ENCODE assay signal across 19 cellular contexts in genomic region chr22:49915610-49916009, GRCh38.
"Had no signal": no experiment of that assay in that cellular context is flagged by ENCODE, and none has a peak within 500 bp of the region (broad histone marks: within the 10 kb centered on the region; RNA-seq: fewer than 3 reads in every experiment).

No MANE protein-coding gene starts in this region.

- H3K9me3 ChIP-seq: esophagus muscularis mucosa, lower lobe of right lung, tibial nerve, uterus had no signal

- H3K4me3 ChIP-seq: esophagus muscularis mucosa, lower lobe of right lung, tibial nerve, uterus had no signal

- FAIRE-seq: colon had no signal

- DNase-seq: activated B cell treated with CpG ODN at 0.5 μM for 24 hours; activated CD4-positive, alpha-beta T cell treated with anti-CD3 and anti-CD28 coated beads for 48 hours; activated CD8-positive, alpha-beta T cell treated with anti-CD3 and anti-CD28 coated beads for 36 hours; activated effector memory CD4-positive, alpha-beta T cell treated with Interleukin-2 at 50 U/mL for 16 hours; activated T-cell treated with anti-CD3 and anti-CD28 coated beads, Interleukin-2, amount 50 U/mL, for 4 hours; caudate nucleus; hippocampal formation; lower lobe of right lung; retina; stimulated activated CD4-positive, alpha-beta T cell treated with anti-CD3 and anti-CD28 coated beads, Interleukin-15, amount 100 ng/mL, for 24 hours; stimulated activated CD4-positive, alpha-beta T cell treated with anti-CD3 and anti-CD28 coated beads, Interleukin-4, amount 100 ng/mL, for 1 hour; stimulated activated naive B cell treated with anti-CD40 and anti-IgM and Interleukin-4, amounts not matched to agents 10 μg/mL and 1 μg/mL and 100 μg/mL, for 72 hours; substantia nigra; uterus had no signal

- H3K4me3 Mint-ChIP-seq: activated B cell treated with CpG ODN at 0.5 μM for 24 hours had no signal

- H3K9me3 Mint-ChIP-seq: activated B cell treated with CpG ODN at 0.5 μM for 24 hours; activated CD8-positive, alpha-beta T cell treated with anti-CD3 and anti-CD28 coated beads for 36 hours; activated naive CD4-positive, alpha-beta T cell treated with anti-CD3 and anti-CD28 coated beads, Interleukin-2, amount 50 U/mL, for 72 hours; activated T-cell treated with anti-CD3 and anti-CD28 coated beads, Interleukin-2, amount 50 U/mL, for 4 hours; mesothelial cell of epicardium; stimulated activated naive B cell treated with anti-CD40 and anti-IgM and Interleukin-4, amounts not matched to agents 10 μg/mL and 1 μg/mL and 100 μg/mL, for 72 hours had no signal

- H3K36me3 ChIP-seq: uterus had no signal

- H3K27ac ChIP-seq: esophagus muscularis mucosa, lower lobe of right lung, tibial nerve, uterus had no signal

- ATAC-seq: activated CD8-positive, alpha-beta T cell treated with anti-CD3 and anti-CD28 coated beads for 36 hours; activated naive CD4-positive, alpha-beta T cell treated with anti-CD3 and anti-CD28 coated beads, Interleukin-2, amount 50 U/mL, for 72 hours; activated T-cell treated with anti-CD3 and anti-CD28 coated beads, Interleukin-2, amount 50 U/mL, for 4 hours; lower lobe of right lung; stimulated activated naive B cell treated with anti-CD40 and anti-IgM and Interleukin-4, amounts not matched to agents 10 μg/mL and 1 μg/mL and 100 μg/mL, for 72 hours had no signal

- H3K36me3 Mint-ChIP-seq: activated naive CD4-positive, alpha-beta T cell treated with anti-CD3 and anti-CD28 coated beads, Interleukin-2, amount 50 U/mL, for 72 hours had no signal

- H3K27me3 ChIP-seq: esophagus muscularis mucosa, tibial nerve, uterus had no signal

- H3K27me3 Mint-ChIP-seq: activated B cell treated with CpG ODN at 0.5 μM for 24 hours; activated CD8-positive, alpha-beta T cell treated with anti-CD3 and anti-CD28 coated beads for 36 hours; stimulated activated naive B cell treated with anti-CD40 and anti-IgM and Interleukin-4, amounts not matched to agents 10 μg/mL and 1 μg/mL and 100 μg/mL, for 72 hours had no signal

- H3K27ac Mint-ChIP-seq: activated B cell treated with CpG ODN at 0.5 μM for 24 hours; activated CD8-positive, alpha-beta T cell treated with anti-CD3 and anti-CD28 coated beads for 36 hours; activated naive CD4-positive, alpha-beta T cell treated with anti-CD3 and anti-CD28 coated beads, Interleukin-2, amount 50 U/mL, for 72 hours; mesothelial cell of epicardium; stimulated activated naive B cell treated with anti-CD40 and anti-IgM and Interleukin-4, amounts not matched to agents 10 μg/mL and 1 μg/mL and 100 μg/mL, for 72 hours had no signal
